In genomic region chr7:18975276-18975675, GRCh38 we compare ENCODE assay signal across 27 cellular contexts.
DNase-seq lines count a peak whose midpoint lies in the region; ATAC-seq and TF ChIP-seq lines count a peak whose summit lies in the region.
"Had no signal": no experiment of that assay in that cellular context is flagged by ENCODE, and none has a peak within 500 bp of the region (broad histone marks: within the 10 kb centered on the region; RNA-seq: fewer than 3 reads in every experiment).

No MANE protein-coding gene starts in this region.

- no peaks in the 10 kb centered on the region for H3K9me3 Mint-ChIP-seq in MCF 10A (ENCODE audit: unreplicated experiment)
- H3K9me3 Mint-ChIP-seq: endodermal cell had no signal

- H3K4me3 ChIP-seq in breast epithelium (no peak overlapping the region), mesenchymal stem cell (ENCODE audit: insufficient read depth in 1 of 2, low read depth in 1 of 2, low read length in 2 of 2) (no peak overlapping the region)
- H3K4me3 ChIP-seq: left lung, Peyer's patch, right lobe of liver, SJCRH30, stomach had no signal

- H3K4me2 ChIP-seq in mesenchymal stem cell (ENCODE audit: low read length, poor library complexity, severe bottlenecking): no peak overlapping the region

- no peak overlapping the region for H2AK5ac ChIP-seq in mesenchymal stem cell (ENCODE audit: low read length, severe bottlenecking)

- H3K27me3 Mint-ChIP-seq in MCF 10A (ENCODE audit: insufficient read depth, unreplicated experiment): no peaks in the 10 kb centered on the region
- H3K27me3 Mint-ChIP-seq: activated CD4-positive, alpha-beta T cell treated with anti-CD3 and anti-CD28 coated beads, Interleukin-2, amount 10 ng/mL, durations not matched to agents 7 days and 5 days; activated naive CD8-positive, alpha-beta T cell; dendritic cell treated with granulocyte-macrophage colony-stimulating factor and Interleukin-4, amounts not matched to agents 40 ng/mL and 50 ng/mL, for 4 days; naive thymus-derived CD4-positive, alpha-beta T cell had no signal

- no TSS peak for BruUV-seq in MCF 10A (replicated peaks; lab: Mats Ljungman, UMichigan)

- no peak overlapping the region for H3K18ac ChIP-seq in mesenchymal stem cell (ENCODE audit: low read depth in 1 of 2, low read length in 2 of 2)

- no peak overlapping the region for H4K8ac ChIP-seq in mesenchymal stem cell (ENCODE audit: low read length)

- H3K4ac ChIP-seq in mesenchymal stem cell (ENCODE audit: low read depth in 1 of 2, low read length in 2 of 2): no peak overlapping the region

- CTCF ChIA-PET in MCF 10A (lab: Yijun Ruan, JAX): interaction anchor here (0.6 to 0.7 kb wide), 2 partner anchors 19 to 41 kb away, joined by 3 read pairs; no protein-coding TSS in a partner anchor

- peaks cover 62% of the 10 kb centered on the region for H3K4me1 Mint-ChIP-seq in MCF 10A (ENCODE audit: insufficient read depth, unreplicated experiment)
- H3K4me1 Mint-ChIP-seq: activated CD4-positive, alpha-beta T cell treated with anti-CD3 and anti-CD28 coated beads, Interleukin-2, amount 10 ng/mL, durations not matched to agents 7 days and 5 days; naive thymus-derived CD4-positive, alpha-beta T cell; WTC11 had no signal

- no peak overlapping the region for H3K14ac ChIP-seq in mesenchymal stem cell (ENCODE audit: low read length in 2 of 2)

- no peak for ATAC-seq in HG03280 (IDR thresholded peaks at IDR 0.05; ENCODE audit: unreplicated experiment)
- ATAC-seq: left lung; naive thymus-derived CD4-positive, alpha-beta T cell; right lobe of liver; WTC11 had no signal

- no peak overlapping the region for H2BK12ac ChIP-seq in mesenchymal stem cell (ENCODE audit: low read length in 2 of 2)

- peak overlapping the region; percentile 8 for H3K4me3 Mint-ChIP-seq in MCF 10A (ENCODE audit: unreplicated experiment)
- H3K4me3 Mint-ChIP-seq: activated CD4-positive, alpha-beta T cell treated with anti-CD3 and anti-CD28 coated beads, Interleukin-2, amount 10 ng/mL, durations not matched to agents 7 days and 5 days; activated naive CD8-positive, alpha-beta T cell; dendritic cell treated with granulocyte-macrophage colony-stimulating factor and Interleukin-4, amounts not matched to agents 40 ng/mL and 50 ng/mL, for 4 days; endodermal cell; naive thymus-derived CD4-positive, alpha-beta T cell; WTC11 had no signal

- no peak for DNase-seq in MCF 10A (ENCODE audit: unreplicated experiment)
- DNase-seq in breast epithelium (ENCODE audit: low spot score in 2 of 2): no peak
- DNase-seq in RPMI7951 (ENCODE audit: low read depth): peak; percentile 20
- DNase-seq in mesenchymal stem cell: no peak
- DNase-seq in globus pallidus (ENCODE audit: low spot score): no peak
- DNase-seq in NOMO-1 treated with DMSO at 0.1 percent for 48 hours (lab: John Stamatoyannopoulos, UW; ENCODE audit: unreplicated experiment): no peak
- DNase-seq in medulla oblongata (ENCODE audit: extremely low spot score): no peak
- DNase-seq: activated CD4-positive, alpha-beta T cell treated with anti-CD3 and anti-CD28 coated beads, Interleukin-2, amount 10 ng/mL, durations not matched to agents 7 days and 5 days; endodermal cell; left lung; naive thymus-derived CD4-positive, alpha-beta T cell; NCI-H1092; NCI-H1694; NCI-H510A treated with DMSO at 0.1 percent for 48 hours; Peyer's patch; right lobe of liver; stimulated activated CD4-positive, alpha-beta T cell treated with anti-CD3 and anti-CD28 coated beads, Interleukin-12 subunit alpha, Interleukin-12 subunit beta, amount 100 ng/mL, for 4 hours; stimulated activated CD4-positive, alpha-beta T cell treated with anti-CD3 and anti-CD28 coated beads, Interleukin-2, amount 100 ng/mL, for 48 hours; stomach; T-helper 1 cell; trophoblast cell had no signal

- H3K36me3 Mint-ChIP-seq in MCF 10A (ENCODE audit: insufficient read depth, unreplicated experiment): no peaks in the 10 kb centered on the region
- H3K36me3 Mint-ChIP-seq: activated naive CD8-positive, alpha-beta T cell; naive thymus-derived CD4-positive, alpha-beta T cell; WTC11 had no signal

- no peaks in the 10 kb centered on the region for H3K79me1 ChIP-seq in mesenchymal stem cell (replicated peaks; ENCODE audit: low read length, poor library complexity, severe bottlenecking)

- H3K9me3 ChIP-seq in breast epithelium (no peaks in the 10 kb centered on the region), mesenchymal stem cell (ENCODE audit: control insufficient read depth, low read length) (no peaks in the 10 kb centered on the region)
- H3K9me3 ChIP-seq: Peyer's patch, right lobe of liver, SJCRH30, stomach had no signal

- TF ChIP-seq POLR2A in breast epithelium (IDR thresholded peaks at IDR 0.05): no peak

- H2AFZ ChIP-seq in mesenchymal stem cell (ENCODE audit: low read depth, low read length): no peak overlapping the region

- POLR2A ChIA-PET in MCF 10A (lab: Yijun Ruan, JAX): interaction anchor here (1.4 to 5.3 kb wide), 3 partner anchors 80 to 140 kb away, joined by 4 to 49 read pairs (median 8); partner anchors contain the start of gene TWIST1

- H3K27ac Mint-ChIP-seq in MCF 10A (ENCODE audit: low read depth, unreplicated experiment): peak overlapping the region; percentile 73
- H3K27ac Mint-ChIP-seq: activated CD4-positive, alpha-beta T cell treated with anti-CD3 and anti-CD28 coated beads, Interleukin-2, amount 10 ng/mL, durations not matched to agents 7 days and 5 days; activated naive CD8-positive, alpha-beta T cell; dendritic cell treated with granulocyte-macrophage colony-stimulating factor and Interleukin-4, amounts not matched to agents 40 ng/mL and 50 ng/mL, for 4 days; endodermal cell; naive thymus-derived CD4-positive, alpha-beta T cell; WTC11 had no signal

- no peak overlapping the region for H2BK15ac ChIP-seq in mesenchymal stem cell (ENCODE audit: low read depth, poor library complexity, severe bottlenecking)

- TF ChIP-seq CTCF in MCF 10A (IDR thresholded peaks at IDR 0.05; ENCODE audit: unreplicated experiment) (no peak), breast epithelium (IDR thresholded peaks at IDR 0.05) (no peak)

- H2BK120ac ChIP-seq in mesenchymal stem cell (ENCODE audit: low read depth, low read length): no peak overlapping the region

- no peaks in the 10 kb centered on the region for H3K36me3 ChIP-seq in breast epithelium
- no peaks in the 10 kb centered on the region for H3K36me3 ChIP-seq in mesenchymal stem cell (ENCODE audit: control insufficient read depth in 1 of 2, insufficient read depth in 2 of 2, low read depth in 1 of 2, low read length in 2 of 2)
- H3K36me3 ChIP-seq: left lung, neutrophil, Peyer's patch, right lobe of liver, SJCRH30, stomach had no signal

- 92% methylated on average over 3 of the region's 3 CpGs for WGBS in mesenchymal stem cell

- no peak overlapping the region for H4K91ac ChIP-seq in mesenchymal stem cell (ENCODE audit: low read length)

- H3K27me3 ChIP-seq in breast epithelium (no peaks in the 10 kb centered on the region), mesenchymal stem cell (ENCODE audit: control insufficient read depth in 1 of 2, insufficient read depth in 1 of 2, low read length in 2 of 2) (no peaks in the 10 kb centered on the region)
- H3K27me3 ChIP-seq: left lung, neutrophil, Peyer's patch, right lobe of liver, SJCRH30, stomach had no signal

- H3K9ac ChIP-seq in mesenchymal stem cell (ENCODE audit: low read length): no peak overlapping the region

- H3K27ac ChIP-seq in breast epithelium: no peak overlapping the region
- H3K27ac ChIP-seq in mesenchymal stem cell (ENCODE audit: low read length, poor library complexity, severe bottlenecking): peak overlapping the region; percentile 39
- H3K27ac ChIP-seq: left lung, neutrophil, Peyer's patch, right lobe of liver, SJCRH30, stomach had no signal

- no peak overlapping the region for H2BK5ac ChIP-seq in mesenchymal stem cell (ENCODE audit: low read depth, low read length, poor library complexity, severe bottlenecking)

- no peak overlapping the region for H3K23ac ChIP-seq in mesenchymal stem cell (ENCODE audit: low read length in 2 of 2)

- intact Hi-C loops in MCF 10A (cut with micrococcal nuclease): no loop called here
- intact Hi-C loops in breast epithelium (cut with DNase I; ENCODE audit: low total_unique reads): no loop called here

- H3K4me1 ChIP-seq in breast epithelium (no peaks in the 10 kb centered on the region), mesenchymal stem cell (ENCODE audit: control insufficient read depth, insufficient read depth, low read depth, low read length) (peaks cover 4% of the 10 kb centered on the region)
- H3K4me1 ChIP-seq: left lung, Peyer's patch, right lobe of liver had no signal
